Comparison of ENCODE assay signal across 9 cellular contexts in the genomic region with DNA sequence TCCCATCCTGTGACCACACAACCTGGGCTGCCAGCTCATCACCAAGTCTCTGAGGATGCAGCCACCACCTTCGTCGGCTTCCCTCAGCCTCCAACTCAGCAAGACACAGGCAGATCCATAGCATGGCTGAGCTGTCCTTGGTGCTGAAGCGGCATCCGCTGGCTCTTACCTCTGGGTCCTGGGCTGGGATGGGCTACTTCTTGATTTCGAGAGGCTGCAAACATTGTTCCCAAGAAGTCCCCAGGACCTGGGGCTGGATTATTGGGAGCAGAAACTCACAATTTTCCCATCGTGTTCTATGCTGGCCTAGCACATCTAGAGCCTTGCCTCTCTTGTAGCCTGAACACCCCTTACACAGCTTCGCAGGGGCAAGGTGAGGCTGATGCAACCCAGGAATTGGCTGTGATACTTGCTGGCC. TPM values are rescaled to one million over a fixed set of nuclear protein-coding genes. Genes with fewer than 3 reads are reported as not detected.
A peak's percentile ranks its signal among the peaks of the same experiment; 100 is the strongest.
DNase-seq lines count a peak whose midpoint lies in the region; ATAC-seq and TF ChIP-seq lines count a peak whose summit lies in the region.
"Had no signal": no experiment of that assay in that cellular context is flagged by ENCODE, and none has a peak within 500 bp of the region (broad histone marks: within the 10 kb centered on the region; RNA-seq: fewer than 3 reads in every experiment).

No MANE protein-coding gene starts in this region.

- POLR2A ChIA-PET in Panc1 (lab: Charles Lee): no interaction called here

- no peaks in the 10 kb centered on the region for H3K36me3 ChIP-seq in HAP-1 (replicated peaks)
- no peaks in the 10 kb centered on the region for H3K36me3 ChIP-seq in Panc1 (ENCODE audit: control insufficient read depth, insufficient read depth, low read length)
- no peaks in the 10 kb centered on the region for H3K36me3 ChIP-seq in aorta (ENCODE audit: control insufficient read depth in 1 of 2, insufficient read depth in 2 of 2, low read length in 1 of 2)
- H3K36me3 ChIP-seq: tibial nerve had no signal

- peak; percentile 56; the same call in 1 of the 2 replicates for ATAC-seq in Panc1
- ATAC-seq in esophagus mucosa: peak; percentile 53
- ATAC-seq in aorta (ENCODE audit: low FRiP score): no peak
- ATAC-seq in GM18861 (IDR thresholded peaks at IDR 0.05; ENCODE audit: unreplicated experiment): no peak

- no peak for TF ChIP-seq CTCF in Panc1 (IDR thresholded peaks at IDR 0.05)

- H3K27ac ChIP-seq in Panc1 (ENCODE audit: low read length): no peak overlapping the region
- H3K27ac ChIP-seq in aorta (ENCODE audit: low read depth in 1 of 2, low read length in 2 of 2): no peak overlapping the region
- H3K27ac ChIP-seq: tibial nerve had no signal

- H3K27me3 ChIP-seq in HAP-1 (ENCODE audit: low read depth): peaks cover 7% of the 10 kb centered on the region
- peaks cover 20% of the 10 kb centered on the region for H3K27me3 ChIP-seq in Panc1 (ENCODE audit: control insufficient read depth, insufficient read depth, low read length)
- H3K27me3 ChIP-seq in aorta (ENCODE audit: control insufficient read depth in 1 of 2, insufficient read depth in 2 of 2, low read length in 1 of 2): no peaks in the 10 kb centered on the region

- BruUV-seq in Panc1 (replicated peaks; lab: Mats Ljungman, UMichigan): no TSS peak

- H3K4me3 ChIP-seq in HAP-1: no peak overlapping the region
- no peak overlapping the region for H3K4me3 ChIP-seq in Panc1 (ENCODE audit: low read depth in 2 of 2, low read length in 2 of 2)
- no peak overlapping the region for H3K4me3 ChIP-seq in aorta (ENCODE audit: low read length in 2 of 2)
- H3K4me3 ChIP-seq: tibial nerve had no signal

- WGBS in aorta, 2 donors: 17 to 20% methylated on average over 7 of the region's 7 CpGs

- intact Hi-C loops in Panc1 (cut with micrococcal nuclease; ENCODE audit: unreplicated experiment): no loop called here
- intact Hi-C loops in aorta (cut with DNase I): no loop called here

- H3K4me1 ChIP-seq in HAP-1 (no peaks in the 10 kb centered on the region), Panc1 (ENCODE audit: control insufficient read depth, insufficient read depth, low read length) (no peaks in the 10 kb centered on the region), aorta (ENCODE audit: control insufficient read depth in 1 of 2, insufficient read depth in 2 of 2, low read length in 2 of 2) (no peaks in the 10 kb centered on the region)
- H3K4me1 ChIP-seq: tibial nerve had no signal

- CTCF ChIA-PET in Panc1 (lab: Charles Lee): no interaction called here

- DNase-seq in HAP-1 (ENCODE audit: low spot score in 2 of 2) (peak; percentile 21 to 81), Panc1 (ENCODE audit: low read depth, low spot score) (no peak), renal cortical epithelial cell (ENCODE audit: low read depth) (peak; percentile 47), aorta (no peak), NCI-H187 treated with DMSO at 0.1 percent for 48 hours (lab: John Stamatoyannopoulos, UW) (no peak)

- H3K9me3 ChIP-seq in HAP-1: no peaks in the 10 kb centered on the region
- H3K9me3 ChIP-seq in Panc1 (ENCODE audit: control insufficient read depth, insufficient read depth, low read depth, low read length): no peaks in the 10 kb centered on the region
- no peaks in the 10 kb centered on the region for H3K9me3 ChIP-seq in aorta (ENCODE audit: control insufficient read depth, low read length)
- H3K9me3 ChIP-seq: tibial nerve had no signal

- in situ Hi-C loops in HAP-1 (cut with MboI; ENCODE audit: low sequenced_read_pairs) (no loop called here), Panc1 (cut with HindIII; ENCODE audit: low pct_unique_long_range_greater_than_20kb, low sequenced_read_pairs) (no loop called here)

RNA-seq across cellular contexts. Expression of a gene that starts 24.9 kb away (rescaled TPM):
- 0.41 TPM for total RNA-seq in Panc1 (2021; ENCODE audit: unreplicated experiment)
- polyA plus RNA-seq in Panc1 (2012; ENCODE audit: insufficient read length): not detected
- total RNA-seq in esophagus mucosa: 10.4 TPM
- not detected in 2 replicates for total RNA-seq in renal cortical epithelial cell
- total RNA-seq in aorta: 100 to 1,000 TPM; 145 to 249 TPM
- 100 to 1,000 TPM in 1 of 2 donors, 10 to 100 TPM in 1; 65.3 to 396 TPM for polyA plus RNA-seq in aorta
- polyA plus RNA-seq: IgD-negative memory B cell had no signal

RNA-seq across cellular contexts. Expression of a gene that starts 31.9 kb away (rescaled TPM):
- 0.64 TPM for total RNA-seq in Panc1 (2021; ENCODE audit: unreplicated experiment)
- polyA plus RNA-seq in Panc1 (2012; ENCODE audit: insufficient read length): 0.19 TPM
- 11.7 TPM for total RNA-seq in esophagus mucosa
- not detected in 2 replicates for total RNA-seq in renal cortical epithelial cell
- 100 to 1,000 TPM; 203 to 295 TPM for total RNA-seq in aorta
- 100 to 1,000 TPM in 1 of 2 donors, 10 to 100 TPM in 1; 49.9 to 230 TPM for polyA plus RNA-seq in aorta
- polyA plus RNA-seq: IgD-negative memory B cell had no signal

RNA-seq across cellular contexts. Expression of a gene that starts 41.5 kb away (rescaled TPM):
- total RNA-seq in Panc1 (2021; ENCODE audit: unreplicated experiment) (0.33 TPM), esophagus mucosa (14.4 TPM), renal cortical epithelial cell (not detected in 2 replicates), aorta (100 to 1,000 TPM; 225 to 310 TPM)
- not detected for polyA plus RNA-seq in Panc1 (2012; ENCODE audit: insufficient read length)
- 100 to 1,000 TPM in 1 of 2 donors, 10 to 100 TPM in 1; 84.7 to 425 TPM for polyA plus RNA-seq in aorta
- polyA plus RNA-seq: IgD-negative memory B cell had no signal

RNA-seq across cellular contexts. Expression of a gene that starts 48.2 kb away (rescaled TPM):
- not detected for total RNA-seq in Panc1 (2021; ENCODE audit: unreplicated experiment)
- not detected for polyA plus RNA-seq in Panc1 (2012; ENCODE audit: insufficient read length)
- total RNA-seq in esophagus mucosa: 0.48 TPM
- not detected in 2 replicates for total RNA-seq in renal cortical epithelial cell
- not detected for total RNA-seq in aorta
- polyA plus RNA-seq in aorta: not detected
- total RNA-seq: tibial nerve had no signal
- polyA plus RNA-seq: IgD-negative memory B cell had no signal

Comparison
In these comparisons a context has a peak if more than half of its experiments do, and no peak if none do; other contexts are left out.
1. DNase-seq: peak in HAP-1 (2 of 2) and renal cortical epithelial cell (single experiment); none in Panc1 (single experiment), aorta (0 of 2) and NCI-H187 treated with DMSO at 0.1 percent for 48 hours (single experiment).
2. ATAC-seq: peak in Panc1 (single experiment) and esophagus mucosa (single experiment); none in aorta (single experiment) and GM18861 (single experiment).
3. RNA of a gene that starts 24.9 kb away (total RNA-seq): 145 to 249 TPM in aorta; 10.4 TPM in esophagus mucosa (single experiment), 0.41 TPM in Panc1 (single experiment) and not detected in renal cortical epithelial cell; every median in the first group is over 10 times any median in the second.
4. RNA of a gene that starts 31.9 kb away (total RNA-seq): 203 to 295 TPM in aorta; 11.7 TPM in esophagus mucosa (single experiment), 0.64 TPM in Panc1 (single experiment) and not detected in renal cortical epithelial cell; every median in the first group is over 10 times any median in the second.
5. RNA of a gene that starts 41.5 kb away (total RNA-seq): 225 to 310 TPM in aorta; 14.4 TPM in esophagus mucosa (single experiment), 0.33 TPM in Panc1 (single experiment) and not detected in renal cortical epithelial cell; every median in the first group is over 10 times any median in the second.